Comparison of ENCODE assay signal across 10 cellular contexts in genomic region chrX:29434939-29435338, GRCh38.
"Had no signal": no experiment of that assay in that cellular context is flagged by ENCODE, and none has a peak within 500 bp of the region (broad histone marks: within the 10 kb centered on the region; RNA-seq: fewer than 3 reads in every experiment).

No MANE protein-coding gene starts in this region.

- H3K4me3 ChIP-seq: GM23338 had no signal

- H3K4me1 Mint-ChIP-seq: GM23338, IgD-negative memory B cell had no signal

- H3K4me2 ChIP-seq: GM23338, KMS-11 had no signal

- DNase-seq: H9, HCEC 1CT, HFFc6, KBM-7 had no signal

- ATAC-seq: GM23338, HepG2 had no signal

- H2AFZ ChIP-seq: GM23338 had no signal

- H3K27ac ChIP-seq: KMS-11 had no signal

- H3K9me3 Mint-ChIP-seq: GM23338, HFFc6 had no signal

- H3K27me3 Mint-ChIP-seq: IgD-negative memory B cell had no signal

- H3K27ac Mint-ChIP-seq: GM23338, H9, HFFc6, IgD-negative memory B cell had no signal

- H3K9ac ChIP-seq: KMS-11 had no signal

- FAIRE-seq: H1, H54, HepG2 had no signal

- H3K4me3 Mint-ChIP-seq: GM23338, H9, HFFc6, IgD-negative memory B cell had no signal
